ENCODE assay signal across 33 cellular contexts in genomic region chr12:47286676-47287075, GRCh38.
DNase-seq lines count a peak whose midpoint lies in the region; ATAC-seq, FAIRE-seq and TF ChIP-seq lines count a peak whose summit lies in the region.
"Had no signal": no experiment of that assay in that cellular context is flagged by ENCODE, and none has a peak within 500 bp of the region (broad histone marks: within the 10 kb centered on the region; RNA-seq: fewer than 3 reads in every experiment).

No MANE protein-coding gene starts in this region.

- H3K4me1 Mint-ChIP-seq in activated T-cell treated with anti-CD3 and anti-CD28 coated beads, Interleukin-2, amount 50 U/mL, for 72 hours (ENCODE audit: low read depth) = peaks cover 34% of the 10 kb centered on the region
- H3K4me1 Mint-ChIP-seq: immature natural killer cell had no signal

- H3K4me1 ChIP-seq in body of pancreas = peaks cover 8% of the 10 kb centered on the region
- peaks cover 0 to 3% (median 0%) of the 10 kb centered on the region in 3 donors for H3K4me1 ChIP-seq in pancreas
- H3K4me1 ChIP-seq: gastrocnemius medialis, suprapubic skin, upper lobe of left lung had no signal

- H3K36me3 ChIP-seq in body of pancreas (replicated peaks in 1 of 2; ENCODE audit: insufficient read depth in 1 of 2, low read depth in 2 of 2) = no peaks in the 10 kb centered on the region
- H3K36me3 ChIP-seq in pancreas = no peaks in the 10 kb centered on the region
- H3K36me3 ChIP-seq: gastrocnemius medialis, suprapubic skin, upper lobe of left lung had no signal

- no peak for ATAC-seq in activated T-cell treated with anti-CD3 and anti-CD28 coated beads, Interleukin-2, amount 50 U/mL, for 72 hours (replicated peaks in 1 of 2)
- ATAC-seq in body of pancreas = peak; percentile 71
- peak; percentile 78 to 98 (median 96) for ATAC-seq in pancreas
- no peak for ATAC-seq in GM21576 (IDR thresholded peaks at IDR 0.05; ENCODE audit: unreplicated experiment)
- ATAC-seq: activated naive CD4-positive, alpha-beta T cell treated with anti-CD3 and anti-CD28 coated beads, Interleukin-2, amount 50 U/mL, for 72 hours; gastrocnemius medialis; left cardiac atrium; right cardiac atrium had no signal

- no peak overlapping the region for H3K4me3 Mint-ChIP-seq in activated T-cell treated with anti-CD3 and anti-CD28 coated beads, Interleukin-2, amount 50 U/mL, for 72 hours
- H3K4me3 Mint-ChIP-seq: activated CD4-positive, alpha-beta memory T cell treated with anti-CD3 and anti-CD28 coated beads, Interleukin-2, amount 10 ng/mL, durations not matched to agents 7 days and 5 days; immature natural killer cell; memory B cell; T-helper 1 cell treated with Interleukin-12 subunit alpha and Interleukin-12 subunit beta and Interleukin-4 antibody, amounts not matched to agents 30 μg/mL and 1 μg/mL, for 36 hours had no signal

- 43 to 52% methylated on average over 3 of the region's 3 CpGs for WGBS in body of pancreas, 2 donors
- 45 to 46% methylated on average over 3 of the region's 3 CpGs for WGBS in pancreas, 2 donors

- TF ChIP-seq POLR2A in body of pancreas (IDR thresholded peaks at IDR 0.05) = no peak

- H3K9me3 ChIP-seq in body of pancreas (no peaks in the 10 kb centered on the region), pancreas (no peaks in the 10 kb centered on the region)
- H3K9me3 ChIP-seq: gastrocnemius medialis, suprapubic skin, upper lobe of left lung had no signal

- peak overlapping the region; percentile 25 for H3K27ac Mint-ChIP-seq in activated T-cell treated with anti-CD3 and anti-CD28 coated beads, Interleukin-2, amount 50 U/mL, for 72 hours
- H3K27ac Mint-ChIP-seq: activated CD4-positive, alpha-beta memory T cell treated with anti-CD3 and anti-CD28 coated beads, Interleukin-2, amount 10 ng/mL, durations not matched to agents 7 days and 5 days; activated naive CD4-positive, alpha-beta T cell treated with anti-CD3 and anti-CD28 coated beads, Interleukin-2, amount 50 U/mL, for 72 hours; activated T-helper 2 cell treated with anti-CD3 and anti-CD28 coated beads, Interferon-gamma antibody, Interleukin-2, Interleukin-4, amounts not matched to agents 10 μg/mL and 5 μg/mL and 100 μg/mL, durations not matched to agents 14 hours and 24 hours and 36 hours; memory B cell; T-helper 1 cell treated with Interleukin-12 subunit alpha and Interleukin-12 subunit beta and Interleukin-4 antibody, amounts not matched to agents 30 μg/mL and 1 μg/mL, for 36 hours had no signal

- peaks cover 0 to 4% of the 10 kb centered on the region in 2 donors for H3K9me3 Mint-ChIP-seq in activated T-cell treated with anti-CD3 and anti-CD28 coated beads, Interleukin-2, amount 50 U/mL, for 72 hours
- H3K9me3 Mint-ChIP-seq: activated T-helper 2 cell treated with anti-CD3 and anti-CD28 coated beads, Interferon-gamma antibody, Interleukin-2, Interleukin-4, amounts not matched to agents 10 μg/mL and 5 μg/mL and 100 μg/mL, durations not matched to agents 14 hours and 24 hours and 36 hours had no signal

- H3K27me3 ChIP-seq in body of pancreas (no peaks in the 10 kb centered on the region), pancreas (no peaks in the 10 kb centered on the region)
- H3K27me3 ChIP-seq: gastrocnemius medialis, suprapubic skin, upper lobe of left lung had no signal

- no peaks in the 10 kb centered on the region for H3K27me3 Mint-ChIP-seq in activated T-cell treated with anti-CD3 and anti-CD28 coated beads, Interleukin-2, amount 50 U/mL, for 72 hours (ENCODE audit: low read depth)
- H3K27me3 Mint-ChIP-seq: activated CD4-positive, alpha-beta memory T cell treated with anti-CD3 and anti-CD28 coated beads, Interleukin-2, amount 10 ng/mL, durations not matched to agents 7 days and 5 days; memory B cell had no signal

- DNase-seq in activated T-cell treated with anti-CD3 and anti-CD28 coated beads, Interleukin-2, amount 50 U/mL, for 72 hours = no peak
- DNase-seq in activated T-cell treated with anti-CD3 and anti-CD28 coated beads, Interleukin-2, amount 50 U/mL, for 48 hours = no peak
- peak; percentile 86 for DNase-seq in NCI-H1436 (lab: John Stamatoyannopoulos, UW)
- DNase-seq in body of pancreas = peak in 2 of 4 donors; percentile 18 to 38
- DNase-seq in pancreas = no peak
- DNase-seq in NCI-H128 (lab: John Stamatoyannopoulos, UW; ENCODE audit: unreplicated experiment) = no peak
- DNase-seq in NCI-H1930 (lab: John Stamatoyannopoulos, UW) = no peak
- DNase-seq: ACHN; activated CD4-positive, alpha-beta memory T cell treated with anti-CD3 and anti-CD28 coated beads, Interleukin-2, amount 10 ng/mL, durations not matched to agents 7 days and 5 days; activated CD4-positive, CD25-positive, alpha-beta regulatory T cell treated with anti-CD3 and anti-CD28 coated beads, Interleukin-2, amount 50 U/mL, for 72 hours; DMS153; gastrocnemius medialis; immature natural killer cell; Kasumi-1; left cardiac atrium; NCI-H2029; NCI-H446 treated with DMSO at 0.1 percent for 48 hours; NK-92 treated with Interleukin-12 subunit alpha and Interleukin-12 subunit beta, amount 100 ng/mL, for 24 hours; PC-9; right cardiac atrium; stimulated activated CD4-positive, alpha-beta T cell treated with anti-CD3 and anti-CD28 coated beads, Interleukin-1b, Interleukin-23, amount 100 ng/mL, for 48 hours; stimulated activated naive CD4-positive, alpha-beta T cell treated with Interleukin-2 at 50 U/mL for 16 hours had no signal

- no peak overlapping the region for H3K4me3 ChIP-seq in body of pancreas
- H3K4me3 ChIP-seq in pancreas = no peak overlapping the region
- H3K4me3 ChIP-seq: gastrocnemius medialis, PC-9, SK-N-MC, suprapubic skin, upper lobe of left lung had no signal

- TF ChIP-seq CTCF in body of pancreas (IDR thresholded peaks at IDR 0.05) (no peak), pancreas (IDR thresholded peaks at IDR 0.05) (no peak)

- intact Hi-C loops in body of pancreas (cut with DNase I) = no loop called here
- intact Hi-C loops in pancreas (cut with DNase I) = no loop called here

- FAIRE-seq in pancreas (lab: Jason Lieb, UNC) = no peak
- FAIRE-seq: bronchial epithelial cell, H54, TTC549 had no signal

- no peak overlapping the region for H3K27ac ChIP-seq in body of pancreas
- no peak overlapping the region for H3K27ac ChIP-seq in pancreas
- H3K27ac ChIP-seq: gastrocnemius medialis, PC-9, SK-N-MC, suprapubic skin, upper lobe of left lung had no signal

- no peaks in the 10 kb centered on the region for H3K36me3 Mint-ChIP-seq in activated T-cell treated with anti-CD3 and anti-CD28 coated beads, Interleukin-2, amount 50 U/mL, for 72 hours (ENCODE audit: insufficient read depth in 2 of 2)
- H3K36me3 Mint-ChIP-seq: memory B cell had no signal

Comparison
In these comparisons a context has a peak if more than half of its experiments do, and no peak if none do; other contexts are left out.
1. ATAC-seq: peak in body of pancreas (single experiment) and pancreas (4 of 4); none in activated T-cell treated with anti-CD3 and anti-CD28 coated beads, Interleukin-2, amount 50 U/mL, for 72 hours (0 of 2) and GM21576 (single experiment).